In genomic region chr10:21495002-21495685, GRCh38 we compare ENCODE assay signal across 8 cellular contexts. TPM values are rescaled to one million over a fixed set of nuclear protein-coding genes. Genes with fewer than 3 reads are reported as not detected.
DNase-seq lines count a peak whose midpoint lies in the region; ATAC-seq, FAIRE-seq and TF ChIP-seq lines count a peak whose summit lies in the region.

No MANE protein-coding gene starts in this region.

- BruUV-seq in HepG2 (replicated peaks; lab: Mats Ljungman, UMichigan): TSS peak; percentile 52

- peak overlapping the region; percentile 73 for H3K9ac ChIP-seq in HepG2 (ENCODE audit: insufficient read depth, low read depth, low read length)

- no peak for TF ChIP-seq RAD21 in HepG2 (CRISPR knock-in tag; IDR thresholded peaks at IDR 0.05)

- FAIRE-seq in HepG2 (lab: Jason Lieb, UNC): no peak
- FAIRE-seq in RCC 7860 (lab: Jason Lieb, UNC): no peak

- H3K4me3 Mint-ChIP-seq in CD8-positive, alpha-beta memory T cell: peak overlapping the region; percentile 85 to 92 (median 89)
- H3K4me3 Mint-ChIP-seq in type B pancreatic cell: peak overlapping the region; percentile 93

- H3K9me3 Mint-ChIP-seq in CD8-positive, alpha-beta memory T cell: no peaks in the 10 kb centered on the region
- no peaks in the 10 kb centered on the region for H3K9me3 Mint-ChIP-seq in type B pancreatic cell

- H3K4me1 ChIP-seq in CD8-positive, alpha-beta memory T cell (ENCODE audit: insufficient read depth, low read length): peaks cover 28% of the 10 kb centered on the region
- H3K4me1 ChIP-seq in HepG2 (ENCODE audit: insufficient read depth, low read length): peaks cover 33% of the 10 kb centered on the region

- H3K27ac Mint-ChIP-seq in CD8-positive, alpha-beta memory T cell: peak overlapping the region in 3 of 8 donors; percentile 17 to 70 (median 48)
- peak overlapping the region; percentile 95 for H3K27ac Mint-ChIP-seq in type B pancreatic cell

- H3K36me3 ChIP-seq in CD8-positive, alpha-beta memory T cell (ENCODE audit: insufficient read depth, low read length): no peaks in the 10 kb centered on the region
- H3K36me3 ChIP-seq in HepG2 (replicated peaks in 1 of 2; ENCODE audit: control insufficient read depth in 1 of 2, insufficient read depth in 2 of 2, low read length in 2 of 2): no peaks in the 10 kb centered on the region

- 1% methylated on average over 35 of the region's 35 CpGs for WGBS in HepG2 (ENCODE audit: low lambda C conversion rate)

- peak overlapping the region; percentile 20 for H2AFZ ChIP-seq in HepG2 (ENCODE audit: low read length)

- TF ChIP-seq EP300 in HepG2 (IDR thresholded peaks at IDR 0.05; ENCODE audit: low read depth in 2 of 2, low read length in 2 of 2): no peak
- TF ChIP-seq EP300 in HepG2 (CRISPR knock-in tag; IDR thresholded peaks at IDR 0.05; ENCODE audit: borderline replicate concordance): no peak

- H3K27me3 ChIP-seq in CD8-positive, alpha-beta memory T cell (ENCODE audit: insufficient read depth, low read length, poor library complexity, severe bottlenecking): peaks cover 51% of the 10 kb centered on the region
- H3K27me3 ChIP-seq in HepG2 (ENCODE audit: control insufficient read depth in 1 of 2, insufficient read depth in 2 of 2, low read length in 2 of 2): no peaks in the 10 kb centered on the region; a peak in 1 of 5 replicates

- peaks cover 5% of the 10 kb centered on the region for H3K79me2 ChIP-seq in HepG2 (ENCODE audit: insufficient read depth, low read length)

- in situ Hi-C loops in astrocyte of the cerebellum (cut with HindIII; ENCODE audit: low sequenced_read_pairs) (no loop called here), HepG2 (cut with HindIII; ENCODE audit: extremely low pct_ligation_motif_present, low pct_unique_long_range_greater_than_20kb) (loop anchor here (10.0 to 25.0 kb wide), 2 partner anchors 208 to 460 kb away; no protein-coding TSS in a partner anchor)

- H4K20me1 ChIP-seq in HepG2 (ENCODE audit: insufficient read depth, low read length): no peaks in the 10 kb centered on the region

- H3K27ac ChIP-seq in CD8-positive, alpha-beta memory T cell (ENCODE audit: low read depth, low read length): no peak overlapping the region
- H3K27ac ChIP-seq in HepG2 (ENCODE audit: extremely low read length, insufficient read depth, low read length): peak overlapping the region; percentile 50

- TF ChIP-seq CTCF in astrocyte of the cerebellum (IDR thresholded peaks at IDR 0.05; ENCODE audit: low read depth, low read length, missing control alignments) (no peak), HepG2 (CRISPR knock-in tag; IDR thresholded peaks at IDR 0.05) (no peak), type B pancreatic cell (conservative IDR thresholded peaks at IDR 0.05) (no peak)

- CTCF ChIA-PET in CD8-positive, alpha-beta memory T cell (lab: Charles Lee): interaction anchor here (0.8 to 3.4 kb wide), 30 partner anchors 9 to 1494 kb away, joined by 3 to 19 read pairs (median 4); partner anchors contain the start of gene SKIDA1
- CTCF ChIA-PET in HepG2 (lab: Yijun Ruan, JAX; ENCODE audit: low intra/inter-chr PET ratio, low total read pairs): interaction anchor here (0.8 to 2.9 kb wide), 8 partner anchors 11 to 316 kb away, joined by 3 to 13 read pairs (median 6); partner anchors contain the start of genes MLLT10 and SKIDA1

- no peak for TF ChIP-seq POLR2A in HepG2 (IDR thresholded peaks at IDR 0.05; ENCODE audit: insufficient read depth in 1 of 2, low read depth in 2 of 2, low read length in 2 of 2)

- POLR2A ChIA-PET in CD8-positive, alpha-beta memory T cell (lab: Charles Lee): interaction anchor here (0.8 to 1.0 kb wide), 2 partner anchors 357 to 1079 kb away, joined by 3 read pairs; no protein-coding TSS in a partner anchor
- POLR2A ChIA-PET in HepG2 (lab: Yijun Ruan, JAX): interaction anchor here (0.6 to 5.1 kb wide), 27 partner anchors 7 to 1712 kb away, joined by 3 to 294 read pairs (median 7); partner anchors contain the start of genes MLLT10 and SKIDA1

- H3K27me3 Mint-ChIP-seq in CD8-positive, alpha-beta memory T cell: peaks cover 50 to 70% of the 10 kb centered on the region in 2 donors
- peaks cover 7% of the 10 kb centered on the region for H3K27me3 Mint-ChIP-seq in type B pancreatic cell

- ATAC-seq in HG02870 (IDR thresholded peaks at IDR 0.05; ENCODE audit: unreplicated experiment): peak; percentile 1
- ATAC-seq in HepG2: peak; percentile 4
- ATAC-seq in HG03565 (IDR thresholded peaks at IDR 0.05; ENCODE audit: unreplicated experiment): no peak

- peaks cover 19 to 30% (median 25%) of the 10 kb centered on the region in 3 donors for H3K4me1 Mint-ChIP-seq in CD8-positive, alpha-beta memory T cell
- peaks cover 20% of the 10 kb centered on the region for H3K4me1 Mint-ChIP-seq in type B pancreatic cell (ENCODE audit: unreplicated experiment)

- DNase-seq in CD8-positive, alpha-beta memory T cell: no peak
- DNase-seq in astrocyte of the cerebellum (ENCODE audit: low read depth) (no peak), HepG2 (ENCODE audit: low spot score) (peak; percentile 34), type B pancreatic cell (ENCODE audit: extremely low spot score, unreplicated experiment) (no peak), RCC 7860 (ENCODE audit: low spot score) (no peak)
- no peak for DNase-seq in stimulated activated CD4-positive, alpha-beta T cell treated with anti-CD3 and anti-CD28 coated beads, Interleukin-2, amount 100 ng/mL, for 24 hours

- H3K36me3 Mint-ChIP-seq in CD8-positive, alpha-beta memory T cell: no peaks in the 10 kb centered on the region
- no peaks in the 10 kb centered on the region for H3K36me3 Mint-ChIP-seq in type B pancreatic cell

- intact Hi-C loops in HepG2 (cut with micrococcal nuclease; ENCODE audit: unreplicated experiment): loop anchor here (1.0 to 10.0 kb wide), 6 partner anchors 128 to 457 kb away; no protein-coding TSS in a partner anchor

- H3K4me3 ChIP-seq in CD8-positive, alpha-beta memory T cell (ENCODE audit: low read length): peak overlapping the region; percentile 69
- H3K4me3 ChIP-seq in astrocyte of the cerebellum (ENCODE audit: low read depth, low read length) (peak overlapping the region; percentile 76), HepG2 (replicated peaks in 1 of 3; ENCODE audit: insufficient read depth in 1 of 3, low read depth in 2 of 3, low read length in 3 of 3) (peak overlapping the region; percentile 82 to 95 (median 83))

- no peaks in the 10 kb centered on the region for H3K9me3 ChIP-seq in CD8-positive, alpha-beta memory T cell (ENCODE audit: low read length)
- no peaks in the 10 kb centered on the region for H3K9me3 ChIP-seq in HepG2 (ENCODE audit: low read length)

- H3K4me2 ChIP-seq in HepG2 (ENCODE audit: low read depth, low read length): peak overlapping the region; percentile 97

RNA-seq across cellular contexts. Expression of gene SKIDA1, which starts 30.3 kb away (rescaled TPM):
- total RNA-seq in CD8-positive, alpha-beta memory T cell: under 1 TPM; 0.24 to 0.35 TPM
- polyA plus RNA-seq in CD8-positive, alpha-beta memory T cell: 0.20 TPM
- total RNA-seq in HepG2 (2016; rRNA removed; fragmentation: Illumina TruSeq; extraction: Trizol): 1.4 and 1.5 TPM in 2 replicates
- 0.35 and 0.40 TPM in 2 replicates for total RNA-seq in HepG2 (2016; cell fraction: cytosol; rRNA removed; fragmentation: Illumina TruSeq; extraction: Trizol; ENCODE audit: low read depth)
- total RNA-seq in HepG2 (2016; cell fraction: insoluble cytoplasmic fraction; rRNA removed; fragmentation: Illumina TruSeq; extraction: Trizol): 1.1 and 1.2 TPM in 2 replicates
- 1.1 TPM in 2 replicates for total RNA-seq in HepG2 (2016; cell fraction: membrane; rRNA removed; fragmentation: Illumina TruSeq; extraction: Trizol)
- total RNA-seq in HepG2 (2016; cell fraction: nucleus; rRNA removed; fragmentation: Illumina TruSeq; extraction: Trizol): 1.4 TPM in 2 replicates
- 0.29 and 0.73 TPM in 2 replicates for polyA plus RNA-seq in HepG2 (2011; rRNA removed)
- polyA plus RNA-seq in HepG2 (2011; cell fraction: cytosol; rRNA removed): 0.17 and 0.19 TPM in 2 replicates
- 0.45 and 0.59 TPM in 2 replicates for polyA plus RNA-seq in HepG2 (2011; cell fraction: nucleus; rRNA removed)
- 0.24 and 0.85 TPM in 2 replicates for polyA plus RNA-seq in HepG2 (2012)
- 0.11 and 0.58 TPM in 2 replicates for polyA plus RNA-seq in HepG2 (2016; cell fraction: cytosol; fragmentation: Illumina TruSeq; extraction: Trizol; ENCODE audit: low read depth)
- 0.67 and 0.78 TPM in 2 replicates for polyA plus RNA-seq in HepG2 (2016; cell fraction: insoluble cytoplasmic fraction; fragmentation: Illumina TruSeq; extraction: Trizol; ENCODE audit: low read depth)
- 0.33 and 0.58 TPM in 2 replicates for polyA plus RNA-seq in HepG2 (2016; cell fraction: membrane; fragmentation: Illumina TruSeq; extraction: Trizol; ENCODE audit: low read depth)
- polyA plus RNA-seq in HepG2 (2016; cell fraction: nucleus; fragmentation: Illumina TruSeq; extraction: Trizol; ENCODE audit: insufficient read depth, low read depth): 2.7 and 2.8 TPM in 2 replicates
- 0.12 and 0.28 TPM in 2 replicates for polyA minus RNA-seq in HepG2 (2011; rRNA and poly(A)+ RNA removed; ENCODE audit: low replicate concordance)
- polyA minus RNA-seq in HepG2 (2011; cell fraction: cytosol; rRNA and poly(A)+ RNA removed): 0.49 and 0.88 TPM in 2 replicates
- polyA minus RNA-seq in HepG2 (2011; cell fraction: nucleus; rRNA and poly(A)+ RNA removed): 0.50 and 0.52 TPM in 2 replicates
- total RNA-seq in type B pancreatic cell (ENCODE audit: low replicate concordance): 9.6 and 24.3 TPM in 2 replicates

RNA-seq across cellular contexts. Expression of gene MLLT10, which starts 38.9 kb away (rescaled TPM):
- total RNA-seq in CD8-positive, alpha-beta memory T cell: 10 to 100 TPM; 35.6 to 37.2 TPM
- polyA plus RNA-seq in CD8-positive, alpha-beta memory T cell: 7.4 TPM
- total RNA-seq in HepG2 (2016; rRNA removed; fragmentation: Illumina TruSeq; extraction: Trizol) (39.3 and 51.3 TPM in 2 replicates), type B pancreatic cell (ENCODE audit: low replicate concordance) (45.8 and 46.8 TPM in 2 replicates)
- 32.5 and 35.1 TPM in 2 replicates for total RNA-seq in HepG2 (2016; cell fraction: cytosol; rRNA removed; fragmentation: Illumina TruSeq; extraction: Trizol; ENCODE audit: low read depth)
- total RNA-seq in HepG2 (2016; cell fraction: insoluble cytoplasmic fraction; rRNA removed; fragmentation: Illumina TruSeq; extraction: Trizol): 40.6 and 48.2 TPM in 2 replicates
- total RNA-seq in HepG2 (2016; cell fraction: membrane; rRNA removed; fragmentation: Illumina TruSeq; extraction: Trizol): 43.6 and 51.5 TPM in 2 replicates
- total RNA-seq in HepG2 (2016; cell fraction: nucleus; rRNA removed; fragmentation: Illumina TruSeq; extraction: Trizol): 132 and 141 TPM in 2 replicates
- 72.1 and 84.1 TPM in 2 replicates for polyA plus RNA-seq in HepG2 (2011; rRNA removed)
- polyA plus RNA-seq in HepG2 (2011; cell fraction: cytosol; rRNA removed): 52.6 and 55.4 TPM in 2 replicates
- 70.8 and 78.9 TPM in 2 replicates for polyA plus RNA-seq in HepG2 (2011; cell fraction: nucleus; rRNA removed)
- 36.4 and 36.6 TPM in 2 replicates for polyA plus RNA-seq in HepG2 (2012)
- polyA plus RNA-seq in HepG2 (2016; cell fraction: cytosol; fragmentation: Illumina TruSeq; extraction: Trizol; ENCODE audit: low read depth): 39.6 and 43.2 TPM in 2 replicates
- 41.2 and 47.5 TPM in 2 replicates for polyA plus RNA-seq in HepG2 (2016; cell fraction: insoluble cytoplasmic fraction; fragmentation: Illumina TruSeq; extraction: Trizol; ENCODE audit: low read depth)
- 46.0 and 49.8 TPM in 2 replicates for polyA plus RNA-seq in HepG2 (2016; cell fraction: membrane; fragmentation: Illumina TruSeq; extraction: Trizol; ENCODE audit: low read depth)
- 59.3 and 60.4 TPM in 2 replicates for polyA plus RNA-seq in HepG2 (2016; cell fraction: nucleus; fragmentation: Illumina TruSeq; extraction: Trizol; ENCODE audit: insufficient read depth, low read depth)
- 65.5 and 210 TPM in 2 replicates for polyA minus RNA-seq in HepG2 (2011; rRNA and poly(A)+ RNA removed; ENCODE audit: low replicate concordance)
- 28.0 and 33.0 TPM in 2 replicates for polyA minus RNA-seq in HepG2 (2011; cell fraction: cytosol; rRNA and poly(A)+ RNA removed)
- 342 and 460 TPM in 2 replicates for polyA minus RNA-seq in HepG2 (2011; cell fraction: nucleus; rRNA and poly(A)+ RNA removed)
